ENCODE assay signal across 17 cellular contexts in the genomic region with DNA sequence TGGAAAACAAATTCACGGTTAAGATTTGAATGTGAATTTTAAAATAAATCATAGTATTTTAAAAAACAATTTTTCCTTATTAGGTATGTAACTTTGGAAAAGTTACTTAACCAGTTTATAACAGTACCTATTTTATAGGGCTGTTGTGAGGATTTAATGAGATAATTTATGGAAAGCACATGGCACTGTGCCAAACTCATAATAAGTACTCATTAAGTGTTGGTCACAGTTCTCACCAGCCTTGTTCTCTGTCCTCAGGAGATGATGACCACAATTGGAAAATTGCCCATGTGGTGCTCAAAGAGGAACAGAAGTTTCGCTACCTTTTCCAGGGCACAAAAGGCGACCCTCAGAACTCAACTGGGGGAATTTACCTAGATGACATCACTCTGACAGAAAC. TPM values are rescaled to one million over a fixed set of nuclear protein-coding genes. Genes with fewer than 3 reads are reported as not detected.
DNase-seq lines count a peak whose midpoint lies in the region; ATAC-seq lines count a peak whose summit lies in the region.
"Had no signal": no experiment of that assay in that cellular context is flagged by ENCODE, and none has a peak within 500 bp of the region (broad histone marks: within the 10 kb centered on the region; RNA-seq: fewer than 3 reads in every experiment).

No MANE protein-coding gene starts in this region.

- no peak overlapping the region for H4K91ac ChIP-seq in neuronal stem cell (ENCODE audit: low read depth, low read length, poor library complexity)

- H2BK12ac ChIP-seq in neuronal stem cell (ENCODE audit: low read length): no peak overlapping the region

- H3K18ac ChIP-seq in neuronal stem cell (ENCODE audit: low read length): no peak overlapping the region

- ATAC-seq in GM21515 (IDR thresholded peaks at IDR 0.05; ENCODE audit: unreplicated experiment): no peak
- no peak for ATAC-seq in GM21423 (IDR thresholded peaks at IDR 0.05; ENCODE audit: unreplicated experiment)
- ATAC-seq: GM23338 had no signal

- no peaks in the 10 kb centered on the region for H3K4me1 ChIP-seq in neuronal stem cell (ENCODE audit: control insufficient read depth in 2 of 2, insufficient read depth in 1 of 2, low read depth in 1 of 2, low read length in 2 of 2)

- H3K4me3 ChIP-seq in neuronal stem cell (ENCODE audit: low read length in 2 of 2): no peak overlapping the region
- H3K4me3 ChIP-seq: GM23338 had no signal

- no peaks in the 10 kb centered on the region for H3K27me3 ChIP-seq in neuronal stem cell (ENCODE audit: control insufficient read depth in 3 of 3, insufficient read depth in 3 of 3, low read depth in 1 of 3, low read length in 3 of 3)

- H3K4me2 ChIP-seq in neuronal stem cell (ENCODE audit: insufficient read depth, low read length, poor library complexity, severe bottlenecking): peak overlapping the region; percentile 11
- H3K4me2 ChIP-seq: GM23338 had no signal

- DNase-seq in DMS 273 (lab: John Stamatoyannopoulos, UW; ENCODE audit: unreplicated experiment) (peak; percentile 5), DMS 273 treated with DMSO at 0.1 percent for 48 hours (lab: John Stamatoyannopoulos, UW) (no peak), DMS79 treated with DMSO at 0.1 percent for 48 hours (lab: John Stamatoyannopoulos, UW) (peak; percentile 13), M059J (ENCODE audit: low read depth) (peak; percentile 18), neuronal stem cell (ENCODE audit: low spot score) (no peak)
- DNase-seq in activated CD8-positive, alpha-beta memory T cell treated with anti-CD3 and anti-CD28 coated beads for 24 hours: no peak
- DNase-seq: CD8-positive, alpha-beta memory T cell; GF-D8; H7; Kasumi-1; KBM-7 had no signal

- no peak overlapping the region for H3K4ac ChIP-seq in neuronal stem cell (ENCODE audit: low read length)

- H3K14ac ChIP-seq in neuronal stem cell (ENCODE audit: low read length): no peak overlapping the region

- H3K36me3 ChIP-seq in neuronal stem cell (replicated peaks in 1 of 2; ENCODE audit: control insufficient read depth in 2 of 2, insufficient read depth in 2 of 2, low read length in 2 of 2): no peaks in the 10 kb centered on the region

- H4K8ac ChIP-seq in neuronal stem cell (ENCODE audit: low read depth, low read length): no peak overlapping the region

- no peak overlapping the region for H2AFZ ChIP-seq in neuronal stem cell (ENCODE audit: low read length)
- H2AFZ ChIP-seq: GM23338 had no signal

- no peak overlapping the region for H3K9ac ChIP-seq in neuronal stem cell (ENCODE audit: low read depth, low read length, poor library complexity)

- H2BK15ac ChIP-seq in neuronal stem cell (ENCODE audit: low read length): no peak overlapping the region

- no CpG with 5 or more reads among the region's 3 CpGs for WGBS in neuronal stem cell (ENCODE audit: extremely low coverage in 2 of 2, insufficient read length in 2 of 2, insufficient replicate concordance in 1 of 2), 2 donors

- no peak overlapping the region for H2BK5ac ChIP-seq in neuronal stem cell (ENCODE audit: low read length)

- H3K9me3 ChIP-seq in neuronal stem cell (replicated peaks in 1 of 2; ENCODE audit: control insufficient read depth in 2 of 2, insufficient read depth in 1 of 2, low read depth in 1 of 2, low read length in 2 of 2): no peaks in the 10 kb centered on the region

- H2BK120ac ChIP-seq in neuronal stem cell (ENCODE audit: low read depth, low read length): no peak overlapping the region

- H3K23ac ChIP-seq in neuronal stem cell (ENCODE audit: low read depth, low read length, poor library complexity): no peak overlapping the region

- H3K79me1 ChIP-seq in neuronal stem cell (ENCODE audit: low read depth, low read length): no peaks in the 10 kb centered on the region

- no peak overlapping the region for H2AK5ac ChIP-seq in neuronal stem cell (ENCODE audit: low read depth, low read length)

- no peak overlapping the region for H3K27ac ChIP-seq in neuronal stem cell (replicated peaks; ENCODE audit: low read length)
- H3K27ac ChIP-seq: 22Rv1 had no signal

RNA-seq across cellular contexts. Expression of a gene that starts 39.6 kb away (rescaled TPM):
- not detected in 2 replicates for total RNA-seq in M059J (2014; rRNA removed; shearing (Covaris generic))
- not detected for polyA plus RNA-seq in neuronal stem cell (2013, experiment 1 of 2)
- not detected for polyA plus RNA-seq in neuronal stem cell (2013, experiment 2 of 2)
- total RNA-seq: A673; CD8-positive, alpha-beta memory T cell; GM23338; H7 had no signal
- polyA plus RNA-seq: BJ; CD8-positive, alpha-beta memory T cell; GM23338 had no signal

Comparison
In these comparisons a context has a peak if more than half of its experiments do, and no peak if none do; other contexts are left out.
1. DNase-seq: peak in DMS 273 (single experiment), DMS79 treated with DMSO at 0.1 percent for 48 hours (single experiment) and M059J (single experiment); none in DMS 273 treated with DMSO at 0.1 percent for 48 hours (single experiment), neuronal stem cell (single experiment) and activated CD8-positive, alpha-beta memory T cell treated with anti-CD3 and anti-CD28 coated beads for 24 hours (single experiment).